ENCODE assay signal across 8 cellular contexts in the genomic region with DNA sequence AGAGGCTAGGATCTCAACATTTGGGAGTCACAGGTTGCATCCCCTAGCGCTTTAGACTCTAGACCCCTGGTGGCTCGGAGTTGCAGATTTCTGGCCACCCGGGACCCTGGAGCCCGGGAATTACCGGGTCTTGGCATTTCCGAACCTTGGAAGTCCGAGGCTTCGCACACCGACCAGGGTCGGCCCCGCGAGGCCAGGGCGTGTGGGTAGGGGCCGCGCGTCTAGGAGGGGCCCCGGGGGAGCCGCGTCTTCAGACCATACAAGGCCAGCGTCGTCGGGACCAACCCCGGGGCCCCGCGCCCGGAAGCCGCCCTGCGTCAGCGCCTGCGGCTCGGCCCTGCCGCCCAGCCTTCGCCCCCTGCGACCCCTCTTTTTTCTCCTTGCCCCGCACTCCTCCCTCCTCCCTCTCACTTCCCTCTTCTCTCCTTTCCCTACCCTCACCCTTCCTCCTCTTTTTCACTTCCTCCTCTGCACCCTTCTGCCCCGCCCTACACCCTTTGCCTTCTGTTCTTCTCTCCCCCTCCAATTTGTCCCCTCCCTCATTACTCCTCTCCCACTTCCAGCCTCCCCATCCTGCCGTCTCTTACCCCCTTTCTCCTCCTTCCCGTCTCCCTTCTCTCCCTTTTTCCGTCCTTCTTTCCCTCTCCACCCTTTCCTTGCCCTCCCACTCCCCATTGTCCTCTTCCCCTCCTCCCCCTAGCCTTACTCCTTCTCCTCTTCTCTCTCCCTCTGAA. TPM values are rescaled to one million over a fixed set of nuclear protein-coding genes. Genes with fewer than 3 reads are reported as not detected.
DNase-seq lines count a peak whose midpoint lies in the region; ATAC-seq, FAIRE-seq and TF ChIP-seq lines count a peak whose summit lies in the region.

No MANE protein-coding gene starts in this region.

- H3K36me3 Mint-ChIP-seq in H9 (ENCODE audit: insufficient read depth in 1 of 3, low read depth in 3 of 3) = peaks cover 9 to 26% (median 20%) of the 10 kb centered on the region in 3 experiments
- H3K36me3 Mint-ChIP-seq in activated naive CD4-positive, alpha-beta T cell treated with anti-CD3 and anti-CD28 coated beads, Interleukin-2, amount 50 U/mL, for 24 hours = peaks cover 11% of the 10 kb centered on the region

- no peak overlapping the region for H2BK15ac ChIP-seq in H9 (ENCODE audit: low read depth, low read length)

- H3K9me3 ChIP-seq in H9 (ENCODE audit: control insufficient read depth, low read depth, low read length) (no peaks in the 10 kb centered on the region), pancreas (no peaks in the 10 kb centered on the region)

- H3K27ac Mint-ChIP-seq in H9 = peak overlapping the region; percentile 11 to 96 (median 76); a peak in 5 of 7 replicates
- peak overlapping the region; percentile 100 for H3K27ac Mint-ChIP-seq in activated naive CD4-positive, alpha-beta T cell treated with anti-CD3 and anti-CD28 coated beads, Interleukin-2, amount 50 U/mL, for 24 hours

- no peak overlapping the region for H3K56ac ChIP-seq in H9 (ENCODE audit: insufficient read length, low read depth, low read length)

- WGBS in H9 (ENCODE audit: extremely low coverage, insufficient read length, low lambda C conversion rate) = no CpG with 5 or more reads among the region's 39 CpGs
- WGBS in pancreas, 2 donors = 1% methylated on average over 39 of the region's 39 CpGs

- FAIRE-seq in pancreas (lab: Jason Lieb, UNC) = no peak

- no peak for TF ChIP-seq CTCF in C4-2B (conservative IDR thresholded peaks at IDR 0.05)
- TF ChIP-seq CTCF in H9 (conservative IDR thresholded peaks at IDR 0.05) = no peak
- TF ChIP-seq CTCF in RWPE1 (conservative IDR thresholded peaks at IDR 0.05; ENCODE audit: low read depth) = no peak
- no peak for TF ChIP-seq CTCF in pancreas (IDR thresholded peaks at IDR 0.05)

- peak overlapping the region; percentile 86 for H3K9ac ChIP-seq in H9 (ENCODE audit: extremely low read depth, insufficient read length, low read length)

- H2BK5ac ChIP-seq in H9 (ENCODE audit: insufficient read length, low read length) = no peak overlapping the region

- no peak overlapping the region for H4K8ac ChIP-seq in H9 (replicated peaks; ENCODE audit: insufficient read length, low read depth, low read length)

- intact Hi-C loops in Right ventricle myocardium inferior (cut with DNase I) = loop anchor here (5.0 kb wide), 2 partner anchors 68 to 283 kb away; partner anchors contain the start of genes PAK4 and SAMD4B
- intact Hi-C loops in pancreas (cut with DNase I) = no loop called here

- H4K20me1 ChIP-seq in H9 (ENCODE audit: control insufficient read depth, insufficient read depth, insufficient read length) = peaks cover 2% of the 10 kb centered on the region

- H3K4me1 ChIP-seq in H9 (ENCODE audit: insufficient read depth, low read length) = peaks cover 6% of the 10 kb centered on the region; the same call in 1 of the 2 replicates
- H3K4me1 ChIP-seq in pancreas = peaks cover 12 to 20% (median 15%) of the 10 kb centered on the region in 3 donors

- peak overlapping the region; percentile 80 for H3K27ac ChIP-seq in C4-2B
- peak overlapping the region; percentile 62 for H3K27ac ChIP-seq in H9 (ENCODE audit: insufficient read length, low read depth, low read length)
- peak overlapping the region; percentile 100 for H3K27ac ChIP-seq in RWPE1
- H3K27ac ChIP-seq in pancreas = peak overlapping the region; percentile 89 to 99 (median 94)

- no peak overlapping the region for H2BK20ac ChIP-seq in H9 (ENCODE audit: low read depth, low read length, poor library complexity, severe bottlenecking)

- no peaks in the 10 kb centered on the region for H3K27me3 ChIP-seq in H9 (ENCODE audit: insufficient read depth, low read length)
- no peaks in the 10 kb centered on the region for H3K27me3 ChIP-seq in pancreas

- no peak overlapping the region for H2AFZ ChIP-seq in H9 (ENCODE audit: low read length)

- H3K4me1 Mint-ChIP-seq in H9 = peaks cover 44 to 56% of the 10 kb centered on the region in 2 experiments
- H3K4me1 Mint-ChIP-seq in activated naive CD4-positive, alpha-beta T cell treated with anti-CD3 and anti-CD28 coated beads, Interleukin-2, amount 50 U/mL, for 24 hours = peaks cover 51% of the 10 kb centered on the region

- no peak overlapping the region for H4K5ac ChIP-seq in H9 (ENCODE audit: insufficient read length, low read depth, low read length)

- H3K27me3 Mint-ChIP-seq in H9 (ENCODE audit: low read depth) = peaks cover 1% of the 10 kb centered on the region; the same call in 1 of the 2 replicates
- H3K27me3 Mint-ChIP-seq in activated naive CD4-positive, alpha-beta T cell treated with anti-CD3 and anti-CD28 coated beads, Interleukin-2, amount 50 U/mL, for 24 hours = no peaks in the 10 kb centered on the region

- H2BK120ac ChIP-seq in H9 (ENCODE audit: low read depth, low read length, poor library complexity, severe bottlenecking) = peak overlapping the region; percentile 81

- peak overlapping the region; percentile 74; the same call in 1 of the 2 replicates for H3K4ac ChIP-seq in H9 (ENCODE audit: low read depth, low read length)

- H3K79me2 ChIP-seq in H9 (ENCODE audit: insufficient read depth, low read length) = peaks cover 9% of the 10 kb centered on the region; the same call in 1 of the 2 replicates

- ATAC-seq in Right ventricle myocardium inferior (peak; percentile 36), pancreas (peak in 3 of 4 donors; percentile 2 to 4 (median 3)), GM19328 (IDR thresholded peaks at IDR 0.05; ENCODE audit: unreplicated experiment) (no peak)

- peaks cover 6% of the 10 kb centered on the region for H3K79me1 ChIP-seq in H9 (ENCODE audit: insufficient read depth, low read depth, low read length, poor library complexity, severe bottlenecking)

- H3K4me3 Mint-ChIP-seq in H9 = peak overlapping the region; percentile 96 to 97
- peak overlapping the region; percentile 89 for H3K4me3 Mint-ChIP-seq in activated naive CD4-positive, alpha-beta T cell treated with anti-CD3 and anti-CD28 coated beads, Interleukin-2, amount 50 U/mL, for 24 hours

- peak overlapping the region; percentile 26 to 96 (median 71) for H3K4me3 ChIP-seq in pancreas

- peak overlapping the region; percentile 78 for H3K4me2 ChIP-seq in H9 (ENCODE audit: insufficient read depth, insufficient read length, low read length)

- H3K18ac ChIP-seq in H9 (ENCODE audit: insufficient read length, low read depth, low read length) = peak overlapping the region; percentile 91

- POLR2A ChIA-PET in RWPE1 (lab: Yijun Ruan, JAX; ENCODE audit: low non-redundant PET) = interaction anchor here (0.9 to 1.0 kb wide), 2 partner anchors 12 to 18 kb away, joined by 4 to 6 read pairs; partner anchors contain the start of genes MED29 and PAF1

- H3T11ph ChIP-seq in H9 (ENCODE audit: low read length) = peak overlapping the region; percentile 77

- no peaks in the 10 kb centered on the region; a peak in 1 of 5 replicates for H3K9me3 Mint-ChIP-seq in H9
- H3K9me3 Mint-ChIP-seq in activated naive CD4-positive, alpha-beta T cell treated with anti-CD3 and anti-CD28 coated beads, Interleukin-2, amount 50 U/mL, for 24 hours = no peaks in the 10 kb centered on the region

- DNase-seq in H9 = no peak
- no peak for DNase-seq in RWPE1 (ENCODE audit: low spot score)
- peak; percentile 93 for DNase-seq in Right ventricle myocardium inferior (ENCODE audit: missing footprints)
- peak in 5 of 6 donors; percentile 60 to 87 (median 75) for DNase-seq in pancreas
- no peak for DNase-seq in globus pallidus (ENCODE audit: low spot score)

- H2AK5ac ChIP-seq in H9 (ENCODE audit: insufficient read length, low read length) = no peak overlapping the region

- H2BK12ac ChIP-seq in H9 (ENCODE audit: insufficient read length, low read depth, low read length) = no peak overlapping the region

- H3K23ac ChIP-seq in H9 (ENCODE audit: insufficient read length, low read depth, low read length) = no peak overlapping the region

- peaks cover 0 to 5% (median 0%) of the 10 kb centered on the region in 3 donors for H3K36me3 ChIP-seq in pancreas

- no peak overlapping the region for H4K91ac ChIP-seq in H9 (ENCODE audit: insufficient read length, low read depth, low read length)

- peaks cover 19% of the 10 kb centered on the region for H3K23me2 ChIP-seq in H9 (ENCODE audit: insufficient read length, low read depth, low read length, poor library complexity, severe bottlenecking)

- CTCF ChIA-PET in RWPE1 (lab: Yijun Ruan, JAX) = interaction anchor here (1.2 kb wide), 1 partner anchor 13 kb away, joined by 11 read pairs; no protein-coding TSS in a partner anchor

- H3K14ac ChIP-seq in H9 (ENCODE audit: insufficient read depth, low read length) = peak overlapping the region; percentile 96

RNA-seq across cellular contexts. Expression of gene PLEKHG2, which starts 2.4 kb away (rescaled TPM):
- total RNA-seq in H9 (2021) = 167 and 170 TPM in 2 replicates
- 10.4 TPM for total RNA-seq in Right ventricle myocardium inferior
- total RNA-seq in pancreas = 10 to 100 TPM in 1 of 6 donors, 1 to 10 TPM in 5; 3.1 to 15.0 (median 7.8) TPM
- 10 to 100 TPM in 1 of 2 donors, 1 to 10 TPM in 1; 6.8 to 12.8 TPM for polyA plus RNA-seq in pancreas

RNA-seq across cellular contexts. Expression of gene ZFP36, which starts 3.4 kb away (rescaled TPM):
- total RNA-seq in H9 (2021) (14.6 and 15.4 TPM in 2 replicates), Right ventricle myocardium inferior (48.7 TPM), pancreas (10 to 100 TPM; 20.2 to 45.6 (median 31.9) TPM)
- 100 to 1,000 TPM; 104 to 151 TPM for polyA plus RNA-seq in pancreas

RNA-seq across cellular contexts. Expression of gene MED29, which starts 18.9 kb away (rescaled TPM):
- total RNA-seq in H9 (2021) (48.3 and 49.2 TPM in 2 replicates), Right ventricle myocardium inferior (21.8 TPM), pancreas (10 to 100 TPM; 15.2 to 23.9 (median 17.5) TPM)
- 10 to 100 TPM; 13.2 to 21.0 TPM for polyA plus RNA-seq in pancreas

RNA-seq across cellular contexts. Expression of gene PAF1, which starts 19.1 kb away (rescaled TPM):
- total RNA-seq in H9 (2021) (34.9 and 38.0 TPM in 2 replicates), Right ventricle myocardium inferior (34.5 TPM), pancreas (10 to 100 TPM; 11.3 to 17.7 (median 14.6) TPM)
- polyA plus RNA-seq in pancreas = 10 to 100 TPM; 28.1 to 41.1 TPM

RNA-seq across cellular contexts. Expression of gene RPS16, which starts 25.7 kb away (rescaled TPM):
- total RNA-seq in H9 (2021) = 2,711 and 2,810 TPM in 2 replicates
- total RNA-seq in Right ventricle myocardium inferior = 1,258 TPM
- 1,000 to 10,000 TPM in 5 of 6 donors, 100 to 1,000 TPM in 1; 920 to 1,759 (median 1,167) TPM for total RNA-seq in pancreas
- polyA plus RNA-seq in pancreas = 1,000 to 10,000 TPM; 1,276 to 1,384 TPM

Comparison
In these comparisons a context has a peak if more than half of its experiments do, and no peak if none do; other contexts are left out.
1. DNase-seq: peak in Right ventricle myocardium inferior (single experiment) and pancreas (5 of 6); none in H9 (single experiment), RWPE1 (single experiment) and globus pallidus (single experiment).
2. RNA of gene PLEKHG2, which starts 2.4 kb away (total RNA-seq): 167 to 170 TPM in H9; 10.4 TPM in Right ventricle myocardium inferior (single experiment) and 3.1 to 15.0 TPM in pancreas; every median in the first group is over 10 times any median in the second.
3. Peak in every context shown above with its lines, with median percentiles within 50 percentile points of each other: H3K27ac ChIP-seq.